12 cellular contexts compared by ENCODE assay signal in the genomic region with DNA sequence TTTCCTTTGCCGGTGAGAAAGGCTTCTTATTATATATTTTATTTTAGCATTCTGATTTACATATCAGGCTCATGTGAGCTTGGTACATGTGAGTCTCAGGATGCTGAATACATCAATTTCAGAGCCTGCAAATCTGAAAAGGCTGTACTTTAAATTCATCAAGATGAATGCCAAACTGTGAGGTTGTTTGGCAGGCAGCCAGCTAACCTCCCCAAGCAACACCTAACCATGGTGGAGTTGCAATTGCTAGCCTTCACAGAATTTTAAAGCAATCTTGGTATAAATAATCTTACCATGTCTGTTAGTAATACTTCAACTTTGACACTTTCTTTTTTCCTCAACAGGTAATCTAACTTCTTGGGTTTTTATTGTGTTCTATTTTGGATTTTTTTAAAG.
A peak's percentile ranks its signal among the peaks of the same experiment; 100 is the strongest.
DNase-seq lines count a peak whose midpoint lies in the region; ATAC-seq and TF ChIP-seq lines count a peak whose summit lies in the region.
"Had no signal": no experiment of that assay in that cellular context is flagged by ENCODE, and none has a peak within 500 bp of the region (broad histone marks: within the 10 kb centered on the region; RNA-seq: fewer than 3 reads in every experiment).

No MANE protein-coding gene starts in this region.

- H3K27ac ChIP-seq in RWPE2 (ENCODE audit: poor library complexity, severe bottlenecking): peak overlapping the region; percentile 23
- no peak overlapping the region for H3K27ac ChIP-seq in right lobe of liver
- H3K27ac ChIP-seq: BLaER1 treated with 17β-estradiol and CSF1 and Interleukin-3, amounts not matched to agents 10 nM and 100 nM; KMS-11; neutrophil; SK-N-MC had no signal

- no peaks in the 10 kb centered on the region for H3K36me3 ChIP-seq in RWPE2 (ENCODE audit: low read depth)
- H3K36me3 ChIP-seq in right lobe of liver: no peaks in the 10 kb centered on the region
- no peaks in the 10 kb centered on the region for H3K36me3 ChIP-seq in H7 (replicated peaks; ENCODE audit: control insufficient read depth, insufficient read depth, low read length)
- H3K36me3 ChIP-seq: BLaER1 treated with 17β-estradiol and CSF1 and Interleukin-3, amounts not matched to agents 10 nM and 100 nM; neutrophil had no signal

- H3K9me3 ChIP-seq in RWPE2 (ENCODE audit: severe bottlenecking) (no peaks in the 10 kb centered on the region), right lobe of liver (no peaks in the 10 kb centered on the region)
- H3K9me3 ChIP-seq: BLaER1 treated with 17β-estradiol and CSF1 and Interleukin-3, amounts not matched to agents 10 nM and 100 nM; neutrophil had no signal

- 100% methylated on average over 1 of the region's 1 CpG for WGBS in right lobe of liver (ENCODE audit: insufficient coverage, low coverage, low lambda C conversion rate, missing lambda C conversion rate)

- peak; percentile 81 for DNase-seq in COR-L47 (lab: John Stamatoyannopoulos, UW)
- DNase-seq in RWPE2 (ENCODE audit: low spot score): no peak
- no peak for DNase-seq in T1000 (lab: John Stamatoyannopoulos, UW)
- no peak for DNase-seq in mesenteric fat pad (ENCODE audit: low spot score)
- no peak for DNase-seq in right lobe of liver
- DNase-seq in H7: no peak

- peaks cover 11% of the 10 kb centered on the region for H3K4me1 ChIP-seq in RWPE2 (ENCODE audit: insufficient read depth, poor library complexity, severe bottlenecking)
- H3K4me1 ChIP-seq in right lobe of liver: no peaks in the 10 kb centered on the region
- H3K4me1 ChIP-seq: BLaER1 treated with 17β-estradiol and CSF1 and Interleukin-3, amounts not matched to agents 10 nM and 100 nM had no signal

- TF ChIP-seq POLR2A in right lobe of liver (IDR thresholded peaks at IDR 0.05): no peak

- no peak for TF ChIP-seq CTCF in RWPE2 (IDR thresholded peaks at IDR 0.05; ENCODE audit: poor library complexity, severe bottlenecking)
- no peak for TF ChIP-seq CTCF in right lobe of liver (IDR thresholded peaks at IDR 0.05)

- H3K4me3 ChIP-seq in RWPE2 (ENCODE audit: severe bottlenecking): no peak overlapping the region
- H3K4me3 ChIP-seq in right lobe of liver: no peak overlapping the region
- H3K4me3 ChIP-seq in H7 (ENCODE audit: insufficient read depth, low read depth, low read length): no peak overlapping the region
- H3K4me3 ChIP-seq: BLaER1 treated with 17β-estradiol and CSF1 and Interleukin-3, amounts not matched to agents 10 nM and 100 nM; SK-N-MC had no signal

- peaks cover 5% of the 10 kb centered on the region for H3K27me3 ChIP-seq in RWPE2 (ENCODE audit: insufficient read depth, poor library complexity, severe bottlenecking)
- H3K27me3 ChIP-seq in right lobe of liver: no peaks in the 10 kb centered on the region
- H3K27me3 ChIP-seq in H7 (ENCODE audit: control insufficient read depth, insufficient read depth, low read length): no peaks in the 10 kb centered on the region
- H3K27me3 ChIP-seq: BLaER1 treated with 17β-estradiol and CSF1 and Interleukin-3, amounts not matched to agents 10 nM and 100 nM; neutrophil had no signal

- ATAC-seq in GM19438 (IDR thresholded peaks at IDR 0.05; ENCODE audit: low read depth, unreplicated experiment) (peak; percentile 19), HG03175 (IDR thresholded peaks at IDR 0.05; ENCODE audit: unreplicated experiment) (peak; percentile 22), RWPE2 (ENCODE audit: low read depth) (peak; percentile 57), right lobe of liver (no peak)

- intact Hi-C loops in right lobe of liver (cut with DNase I): no loop called here

Comparison
In these comparisons a context has a peak if more than half of its experiments do, and no peak if none do; other contexts are left out.
1. ATAC-seq: peak in GM19438 (single experiment), HG03175 (single experiment) and RWPE2 (single experiment); none in right lobe of liver (0 of 4).